11 cellular contexts compared by ENCODE assay signal in genomic region chr14:75906228-75906627, GRCh38.
DNase-seq lines count a peak whose midpoint lies in the region; ATAC-seq and TF ChIP-seq lines count a peak whose summit lies in the region.
"Had no signal": no experiment of that assay in that cellular context is flagged by ENCODE, and none has a peak within 500 bp of the region (broad histone marks: within the 10 kb centered on the region; RNA-seq: fewer than 3 reads in every experiment).

No MANE protein-coding gene starts in this region.

- no peak overlapping the region for H3K4me3 ChIP-seq in left ventricle myocardium inferior
- no peak overlapping the region for H3K4me3 ChIP-seq in gastroesophageal sphincter
- H3K4me3 ChIP-seq in psoas muscle, result no peak overlapping the region
- H3K4me3 ChIP-seq: BLaER1 treated with 17β-estradiol and CSF1 and Interleukin-3, amounts not matched to agents 10 nM and 100 nM; GM23248 had no signal

- no peak for ATAC-seq in Right ventricle myocardium inferior
- no peak for ATAC-seq in gastroesophageal sphincter
- no peak for ATAC-seq in psoas muscle

- intact Hi-C loops in left ventricle myocardium inferior (cut with micrococcal nuclease), result loop anchor here (5.0 kb wide), 1 partner anchor 76 kb away; the partner anchor contains the start of gene TGFB3
- intact Hi-C loops in Right ventricle myocardium inferior (cut with DNase I), result loop anchor here (1.0 kb wide), 1 partner anchor 197 kb away; no protein-coding TSS in a partner anchor
- intact Hi-C loops in psoas muscle (cut with DNase I), result loop anchor here (2.0 to 10.0 kb wide), 4 partner anchors 35 to 193 kb away; no protein-coding TSS in a partner anchor

- 70 to 94% methylated on average over 4 to 5 of the region's 5 CpGs for WGBS in gastroesophageal sphincter (ENCODE audit: low coverage in 1 of 2), 2 donors
- 79 to 86% (median 84%) methylated on average over 5 of the region's 5 CpGs for WGBS in psoas muscle, 3 donors

- H3K27me3 ChIP-seq in left ventricle myocardium inferior (ENCODE audit: low read depth), result no peaks in the 10 kb centered on the region
- H3K27me3 ChIP-seq in gastroesophageal sphincter, result no peaks in the 10 kb centered on the region
- H3K27me3 ChIP-seq in psoas muscle (ENCODE audit: insufficient read depth in 3 of 3, low read length in 2 of 3), result no peaks in the 10 kb centered on the region
- H3K27me3 ChIP-seq: BLaER1 treated with 17β-estradiol and CSF1 and Interleukin-3, amounts not matched to agents 10 nM and 100 nM had no signal

- H3K36me3 ChIP-seq in left ventricle myocardium inferior, result no peaks in the 10 kb centered on the region
- peaks cover 0 to 11% of the 10 kb centered on the region in 2 donors for H3K36me3 ChIP-seq in gastroesophageal sphincter
- no peaks in the 10 kb centered on the region for H3K36me3 ChIP-seq in psoas muscle (ENCODE audit: insufficient read depth in 1 of 2, low read depth in 1 of 2)

- H3K27ac ChIP-seq in left ventricle myocardium inferior (replicated peaks) (peak overlapping the region; percentile 21), gastroesophageal sphincter (peak overlapping the region in 3 of 4 donors; percentile 7 to 37 (median 35)), psoas muscle (peak overlapping the region; percentile 56)
- H3K27ac ChIP-seq: GM23248 had no signal

- H3K9me3 ChIP-seq in left ventricle myocardium inferior (replicated peaks) (no peaks in the 10 kb centered on the region), gastroesophageal sphincter (no peaks in the 10 kb centered on the region), psoas muscle (no peaks in the 10 kb centered on the region)
- H3K9me3 ChIP-seq: BLaER1 treated with 17β-estradiol and CSF1 and Interleukin-3, amounts not matched to agents 10 nM and 100 nM had no signal

- no peak for TF ChIP-seq EP300 in gastroesophageal sphincter (IDR thresholded peaks at IDR 0.05)

- TF ChIP-seq CTCF in left ventricle myocardium inferior (IDR thresholded peaks at IDR 0.05; ENCODE audit: borderline replicate concordance) (no peak), gastroesophageal sphincter (IDR thresholded peaks at IDR 0.05) (no peak), psoas muscle (IDR thresholded peaks at IDR 0.05) (no peak)

- DNase-seq in left ventricle myocardium inferior, result no peak
- DNase-seq in Right ventricle myocardium inferior (ENCODE audit: missing footprints), result no peak
- DNase-seq in psoas muscle, result no peak
- no peak for DNase-seq in NCI-H82 (lab: John Stamatoyannopoulos, UW)
- no peak for DNase-seq in NCI-H1436 (lab: John Stamatoyannopoulos, UW)
- DNase-seq in HPDE6-E6E7 (ENCODE audit: extremely low spot score), result no peak
- DNase-seq in NCI-H128 (lab: John Stamatoyannopoulos, UW; ENCODE audit: unreplicated experiment), result no peak
- DNase-seq: GF-D8 had no signal

- peaks cover 15% of the 10 kb centered on the region for H3K4me1 ChIP-seq in left ventricle myocardium inferior
- peaks cover 0 to 18% (median 0%) of the 10 kb centered on the region in 3 donors for H3K4me1 ChIP-seq in gastroesophageal sphincter
- H3K4me1 ChIP-seq in psoas muscle, result peaks cover 41% of the 10 kb centered on the region

- TF ChIP-seq POLR2A in gastroesophageal sphincter (IDR thresholded peaks at IDR 0.05), result no peak
